12 cellular contexts compared by ENCODE assay signal in the genomic region with DNA sequence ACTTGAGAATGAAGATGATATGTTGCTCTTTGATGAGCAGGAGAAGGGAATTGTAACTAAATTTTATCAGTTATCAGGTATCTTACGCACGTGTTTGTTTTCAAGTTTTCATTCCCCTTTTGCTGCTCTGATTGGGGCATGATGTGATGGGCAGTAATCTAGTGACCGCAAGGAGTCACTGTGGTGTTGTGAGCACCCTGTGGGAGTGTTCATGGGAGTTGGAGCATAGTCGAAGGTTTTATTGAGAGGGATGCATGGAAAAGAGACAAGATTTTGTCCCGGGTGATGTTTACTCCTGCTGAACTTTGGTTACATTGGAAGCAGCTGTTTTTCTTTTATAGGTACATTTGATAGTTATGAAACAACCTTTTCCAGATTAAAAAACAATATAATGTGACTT. TPM values are rescaled to one million over a fixed set of nuclear protein-coding genes. Genes with fewer than 3 reads are reported as not detected.
A peak's percentile ranks its signal among the peaks of the same experiment; 100 is the strongest.
DNase-seq lines count a peak whose midpoint lies in the region; ATAC-seq and TF ChIP-seq lines count a peak whose summit lies in the region.
"Had no signal": no experiment of that assay in that cellular context is flagged by ENCODE, and none has a peak within 500 bp of the region (broad histone marks: within the 10 kb centered on the region; RNA-seq: fewer than 3 reads in every experiment).

No MANE protein-coding gene starts in this region.

- H3K4me3 ChIP-seq in heart right ventricle = no peak overlapping the region
- no peak overlapping the region for H3K4me3 ChIP-seq in right cardiac atrium (ENCODE audit: low read length)
- H3K4me3 ChIP-seq in brain microvascular endothelial cell (ENCODE audit: low read depth, low read length) = no peak overlapping the region

- 80 to 82% methylated on average over 5 of the region's 5 CpGs for WGBS in heart right ventricle, 2 donors
- 77% methylated on average over 5 of the region's 5 CpGs for WGBS in right cardiac atrium

- intact Hi-C loops in heart right ventricle (cut with DNase I) = loop anchor here in 2 of 10 donors (10.0 kb wide), 1 partner anchor 219 kb away; no protein-coding TSS in a partner anchor
- intact Hi-C loops in right cardiac atrium (cut with DNase I) = no loop called here

- H3K27ac ChIP-seq in heart right ventricle = no peak overlapping the region
- no peak overlapping the region for H3K27ac ChIP-seq in right cardiac atrium (ENCODE audit: low read length)
- H3K27ac ChIP-seq in brain microvascular endothelial cell = no peak overlapping the region

- ATAC-seq in heart right ventricle = no peak
- no peak for ATAC-seq in right cardiac atrium
- ATAC-seq: activated T-cell treated with anti-CD3 and anti-CD28 coated beads, Interleukin-2, amount 50 U/mL, for 72 hours; T-cell had no signal

- H3K9me3 ChIP-seq in heart right ventricle (no peaks in the 10 kb centered on the region), right cardiac atrium (ENCODE audit: control insufficient read depth, low read length) (no peaks in the 10 kb centered on the region)

- peak overlapping the region; percentile 30 for H3K27ac Mint-ChIP-seq in type B pancreatic cell
- H3K27ac Mint-ChIP-seq: activated T-cell treated with anti-CD3 and anti-CD28 coated beads, Interleukin-2, amount 50 U/mL, for 72 hours had no signal

- in situ Hi-C loops in brain microvascular endothelial cell (cut with HindIII; ENCODE audit: low pct_ligation_motif_present, low sequenced_read_pairs) = no loop called here

- no peaks in the 10 kb centered on the region for H3K9me3 Mint-ChIP-seq in type B pancreatic cell
- H3K9me3 Mint-ChIP-seq: activated T-cell treated with anti-CD3 and anti-CD28 coated beads, Interleukin-2, amount 50 U/mL, for 72 hours; T-cell had no signal

- peaks cover 24% of the 10 kb centered on the region for H3K4me1 Mint-ChIP-seq in type B pancreatic cell (ENCODE audit: unreplicated experiment)

- H3K4me1 ChIP-seq in heart right ventricle (peaks cover 0 to 36% (median 17%) of the 10 kb centered on the region in 9 donors), right cardiac atrium (ENCODE audit: control insufficient read depth, insufficient read depth, low read length) (no peaks in the 10 kb centered on the region)

- TF ChIP-seq CTCF in heart right ventricle (IDR thresholded peaks at IDR 0.05) = peak in 5 of 9 donors; percentile 10 to 30 (median 21)
- peak; percentile 33 for TF ChIP-seq CTCF in brain microvascular endothelial cell (IDR thresholded peaks at IDR 0.05; ENCODE audit: low read depth, low read length, missing control alignments)
- peak; percentile 29 for TF ChIP-seq CTCF in type B pancreatic cell (conservative IDR thresholded peaks at IDR 0.05)

- H3K27me3 ChIP-seq in heart right ventricle = no peaks in the 10 kb centered on the region
- H3K27me3 ChIP-seq in right cardiac atrium (ENCODE audit: control insufficient read depth, insufficient read depth) = no peaks in the 10 kb centered on the region
- no peaks in the 10 kb centered on the region for H3K27me3 ChIP-seq in brain microvascular endothelial cell (replicated peaks)

- peaks cover 0 to 30% (median 22%) of the 10 kb centered on the region in 9 donors for H3K36me3 ChIP-seq in heart right ventricle
- H3K36me3 ChIP-seq in brain microvascular endothelial cell (replicated peaks) = no peaks in the 10 kb centered on the region

- peak overlapping the region; percentile 17 for H3K4me3 Mint-ChIP-seq in type B pancreatic cell

- H3K27me3 Mint-ChIP-seq in type B pancreatic cell = no peaks in the 10 kb centered on the region
- H3K27me3 Mint-ChIP-seq: T-cell had no signal

- H3K36me3 Mint-ChIP-seq in type B pancreatic cell = peaks cover 5% of the 10 kb centered on the region

- DNase-seq in heart right ventricle = no peak
- no peak for DNase-seq in right cardiac atrium
- DNase-seq in brain microvascular endothelial cell = no peak
- DNase-seq in kidney tubule cell (ENCODE audit: low spot score) = peak; percentile 46
- DNase-seq in type B pancreatic cell (ENCODE audit: extremely low spot score, unreplicated experiment) = no peak
- DNase-seq in effector CD4-positive, alpha-beta T cell = no peak
- DNase-seq in stimulated activated CD8-positive, alpha-beta memory T cell treated with anti-CD3 and anti-CD28 coated beads, Interleukin-4, amount 100 ng/mL, for 48 hours = no peak
- DNase-seq in central memory CD4-positive, alpha-beta T cell = no peak
- DNase-seq: activated T-cell treated with anti-CD3 and anti-CD28 coated beads, Interleukin-2, amount 50 U/mL, for 72 hours; KG1; stimulated activated CD4-positive, alpha-beta T cell treated with anti-CD3 and anti-CD28 coated beads, Interleukin-12 subunit alpha, Interleukin-12 subunit beta, amount 100 ng/mL, for 4 hours; T-cell had no signal

RNA-seq across cellular contexts. Expression of a gene that starts 2.1 kb away (rescaled TPM):
- 10 to 100 TPM in 9 of 10 donors, 1 to 10 TPM in 1; 8.2 to 28.0 (median 16.9) TPM for total RNA-seq in heart right ventricle
- 10 to 100 TPM in 1 of 2 donors, 1 to 10 TPM in 1; 8.2 to 14.4 TPM for polyA plus RNA-seq in heart right ventricle
- total RNA-seq in right cardiac atrium = 10 to 100 TPM in 3 of 4 donors, 1 to 10 TPM in 1; 9.2 to 24.4 (median 22.9) TPM
- polyA plus RNA-seq in right cardiac atrium = 13.0 TPM
- 22.5 and 29.5 TPM in 2 replicates for total RNA-seq in type B pancreatic cell (ENCODE audit: low replicate concordance)
